8 cellular contexts compared by ENCODE assay signal in the genomic region with DNA sequence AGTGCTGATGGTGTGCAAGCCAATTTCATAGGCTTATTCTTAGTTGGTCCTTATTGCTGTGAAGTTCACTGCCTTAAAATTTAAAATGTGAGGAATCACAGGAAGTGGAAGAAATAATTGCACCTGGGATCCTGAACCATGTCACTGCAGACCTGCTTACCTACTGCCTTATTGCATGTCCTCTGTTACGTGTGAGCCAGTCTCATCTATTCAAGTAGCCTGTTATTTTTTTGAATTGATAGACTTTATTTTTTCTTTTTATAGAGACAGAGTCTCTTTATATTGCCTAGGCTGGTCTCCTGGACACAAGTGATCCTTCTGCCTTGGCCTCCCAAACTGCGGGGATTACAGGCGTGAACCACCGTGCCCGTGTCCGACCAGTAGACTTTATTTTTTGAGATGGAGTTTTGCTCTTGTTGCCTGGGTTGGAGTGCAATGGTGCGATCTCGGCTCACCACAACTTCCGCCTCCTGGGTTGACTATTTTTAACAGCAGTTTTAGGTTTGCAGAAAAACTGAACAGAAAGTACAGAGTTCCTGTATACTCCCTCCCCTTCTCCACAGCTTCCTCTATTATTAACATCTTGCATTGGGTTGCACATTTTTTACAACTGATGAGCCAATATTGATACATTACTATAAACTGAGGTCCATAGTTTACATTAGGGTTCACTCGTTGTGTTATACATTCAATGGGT. TPM values are rescaled to one million over a fixed set of nuclear protein-coding genes. Genes with fewer than 3 reads are reported as not detected.
A peak's percentile ranks its signal among the peaks of the same experiment; 100 is the strongest.
DNase-seq lines count a peak whose midpoint lies in the region; ATAC-seq and TF ChIP-seq lines count a peak whose summit lies in the region.

No MANE protein-coding gene starts in this region.

- no peak overlapping the region for H3K4ac ChIP-seq in mesenchymal stem cell (ENCODE audit: low read depth in 1 of 2, low read length in 2 of 2)

- H2BK12ac ChIP-seq in mesenchymal stem cell (ENCODE audit: low read length in 2 of 2): no peak overlapping the region

- no peak overlapping the region for H2BK15ac ChIP-seq in mesenchymal stem cell (ENCODE audit: low read depth, poor library complexity, severe bottlenecking)

- no peak overlapping the region for H2AK5ac ChIP-seq in mesenchymal stem cell (ENCODE audit: low read length, severe bottlenecking)

- H3K36me3 ChIP-seq in brain microvascular endothelial cell (replicated peaks) (no peaks in the 10 kb centered on the region), mesenchymal stem cell (ENCODE audit: control insufficient read depth in 1 of 2, insufficient read depth in 2 of 2, low read depth in 1 of 2, low read length in 2 of 2) (no peaks in the 10 kb centered on the region)

- no peaks in the 10 kb centered on the region for H3K9me3 ChIP-seq in mesenchymal stem cell (ENCODE audit: control insufficient read depth, low read length)

- DNase-seq in SIG-M5 (lab: John Stamatoyannopoulos, UW) (peak; percentile 97), germinal center (ENCODE audit: low spot score) (peak; percentile 36), OCI-M2 (lab: John Stamatoyannopoulos, UW; ENCODE audit: unreplicated experiment) (no peak), brain microvascular endothelial cell (no peak), mesenchymal stem cell (no peak), COLO668 (lab: John Stamatoyannopoulos, UW; ENCODE audit: unreplicated experiment) (no peak)

- H3K27me3 ChIP-seq in brain microvascular endothelial cell (replicated peaks) (no peaks in the 10 kb centered on the region), mesenchymal stem cell (ENCODE audit: control insufficient read depth in 1 of 2, insufficient read depth in 1 of 2, low read length in 2 of 2) (peaks cover 4 to 6% of the 10 kb centered on the region in 2 experiments)

- no peaks in the 10 kb centered on the region for H3K79me1 ChIP-seq in mesenchymal stem cell (replicated peaks; ENCODE audit: low read length, poor library complexity, severe bottlenecking)

- ATAC-seq in GM19025 (IDR thresholded peaks at IDR 0.05; ENCODE audit: low read depth, unreplicated experiment): peak; percentile 98
- ATAC-seq in HG02943 (IDR thresholded peaks at IDR 0.05; ENCODE audit: low read depth, unreplicated experiment): peak; percentile 98

- H3K27ac ChIP-seq in brain microvascular endothelial cell: no peak overlapping the region
- H3K27ac ChIP-seq in mesenchymal stem cell (ENCODE audit: low read length, poor library complexity, severe bottlenecking): no peak overlapping the region

- no peaks in the 10 kb centered on the region for H3K4me1 ChIP-seq in mesenchymal stem cell (ENCODE audit: control insufficient read depth, insufficient read depth, low read depth, low read length)

- no peak overlapping the region for H3K4me2 ChIP-seq in mesenchymal stem cell (ENCODE audit: low read length, poor library complexity, severe bottlenecking)

- in situ Hi-C loops in brain microvascular endothelial cell (cut with HindIII; ENCODE audit: low pct_ligation_motif_present, low sequenced_read_pairs): no loop called here

- no peak overlapping the region for H2BK120ac ChIP-seq in mesenchymal stem cell (ENCODE audit: low read depth, low read length)

- H3K14ac ChIP-seq in mesenchymal stem cell (ENCODE audit: low read length in 2 of 2): no peak overlapping the region

- no peak overlapping the region for H2AFZ ChIP-seq in mesenchymal stem cell (ENCODE audit: low read depth, low read length)

- H4K8ac ChIP-seq in mesenchymal stem cell (ENCODE audit: low read length): no peak overlapping the region

- H3K4me3 ChIP-seq in brain microvascular endothelial cell (ENCODE audit: low read depth, low read length): no peak overlapping the region
- no peak overlapping the region for H3K4me3 ChIP-seq in mesenchymal stem cell (ENCODE audit: insufficient read depth in 1 of 2, low read depth in 1 of 2, low read length in 2 of 2)

- no peak overlapping the region for H3K9ac ChIP-seq in mesenchymal stem cell (ENCODE audit: low read length)

- TF ChIP-seq CTCF in brain microvascular endothelial cell (IDR thresholded peaks at IDR 0.05; ENCODE audit: low read depth, low read length, missing control alignments): no peak

- H2BK5ac ChIP-seq in mesenchymal stem cell (ENCODE audit: low read depth, low read length, poor library complexity, severe bottlenecking): no peak overlapping the region

- no peak overlapping the region for H4K91ac ChIP-seq in mesenchymal stem cell (ENCODE audit: low read length)

- H3K23ac ChIP-seq in mesenchymal stem cell (ENCODE audit: low read length in 2 of 2): no peak overlapping the region

- WGBS in mesenchymal stem cell: 94% methylated on average over 7 of the region's 10 CpGs

- no peak overlapping the region for H3K18ac ChIP-seq in mesenchymal stem cell (ENCODE audit: low read depth in 1 of 2, low read length in 2 of 2)

RNA-seq across cellular contexts. Expression of a gene that starts 14.0 kb away (rescaled TPM):
- 5.1 TPM for polyA plus RNA-seq in mesenchymal stem cell (2013, experiment 1 of 2)
- 4.9 TPM for polyA plus RNA-seq in mesenchymal stem cell (2013, experiment 2 of 2)

Comparison
In these comparisons a context has a peak if more than half of its experiments do, and no peak if none do; other contexts are left out.
1. DNase-seq: peak in SIG-M5 (single experiment) and germinal center (single experiment); none in OCI-M2 (single experiment), brain microvascular endothelial cell (single experiment), mesenchymal stem cell (single experiment) and COLO668 (single experiment).